19 cellular contexts compared by ENCODE assay signal in the genomic region with DNA sequence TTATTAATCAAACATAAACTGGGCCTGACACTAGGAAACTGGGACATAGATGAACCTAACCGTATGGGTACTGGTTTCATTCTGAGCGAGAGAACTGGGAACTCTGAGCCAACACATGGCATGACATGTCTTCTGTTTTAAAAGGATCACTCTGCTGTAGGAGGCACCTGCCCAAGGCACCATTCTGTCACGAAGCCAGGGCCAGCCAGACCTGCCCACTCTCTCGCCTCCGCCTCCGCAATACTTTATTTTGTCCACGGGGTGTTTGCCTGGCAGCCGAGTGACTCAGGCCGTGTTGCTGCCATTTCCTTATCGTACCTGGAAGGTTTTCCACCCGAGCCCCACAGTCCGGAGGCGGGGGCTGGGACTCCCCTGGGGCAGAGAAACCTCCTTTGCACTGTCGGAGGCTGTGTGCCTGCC.
DNase-seq lines count a peak whose midpoint lies in the region; ATAC-seq and TF ChIP-seq lines count a peak whose summit lies in the region.
"Had no signal": no experiment of that assay in that cellular context is flagged by ENCODE, and none has a peak within 500 bp of the region (broad histone marks: within the 10 kb centered on the region; RNA-seq: fewer than 3 reads in every experiment).

No MANE protein-coding gene starts in this region.

- H3K36me3 Mint-ChIP-seq in mesothelial cell of epicardium, result peaks cover 18% of the 10 kb centered on the region
- peaks cover 5% of the 10 kb centered on the region for H3K36me3 Mint-ChIP-seq in glutamatergic neuron (ENCODE audit: unreplicated experiment)
- H3K36me3 Mint-ChIP-seq: activated naive CD4-positive, alpha-beta T cell treated with anti-CD3 and anti-CD28 coated beads, Interleukin-2, amount 50 U/mL, for 24 hours; CD4-positive, alpha-beta memory T cell; memory B cell; natural killer cell treated with Interleukin-12 subunit alpha and Interleukin-12 subunit beta and Interleukin-15 and Interleukin-18, amount 100 ng/mL, for 72 hours had no signal

- H3K4me3 Mint-ChIP-seq in stimulated activated naive CD8-positive, alpha-beta T cell treated with anti-CD3 and anti-CD28 coated beads, Interleukin-15, amount 100 ng/mL, for 72 hours, result no peak overlapping the region
- H3K4me3 Mint-ChIP-seq in mesothelial cell of epicardium (no peak overlapping the region), glutamatergic neuron (ENCODE audit: unreplicated experiment) (no peak overlapping the region)
- H3K4me3 Mint-ChIP-seq: activated naive CD4-positive, alpha-beta T cell treated with anti-CD3 and anti-CD28 coated beads, Interleukin-2, amount 50 U/mL, for 24 hours; CD4-positive, alpha-beta memory T cell; memory B cell; natural killer cell treated with Interleukin-12 subunit alpha and Interleukin-12 subunit beta and Interleukin-15 and Interleukin-18, amount 100 ng/mL, for 72 hours had no signal

- no peaks in the 10 kb centered on the region for H3K27me3 ChIP-seq in breast epithelium
- H3K27me3 ChIP-seq: brain microvascular endothelial cell had no signal

- no peaks in the 10 kb centered on the region for H3K9me3 ChIP-seq in breast epithelium

- no peak for TF ChIP-seq POLR2A in breast epithelium (IDR thresholded peaks at IDR 0.05)

- ATAC-seq in stimulated activated naive CD8-positive, alpha-beta T cell treated with anti-CD3 and anti-CD28 coated beads, Interleukin-15, Interleukin-2, amounts not matched to agents 100 U/mL and 50 U/mL, for 24 hours, result peak; percentile 46
- ATAC-seq in stimulated activated naive CD8-positive, alpha-beta T cell treated with anti-CD3 and anti-CD28 coated beads, Interleukin-15, amount 100 ng/mL, for 72 hours, result no peak
- ATAC-seq: natural killer cell treated with Interleukin-12 subunit alpha and Interleukin-12 subunit beta and Interleukin-15 and Interleukin-18, amount 100 ng/mL, for 72 hours had no signal

- H3K9me3 Mint-ChIP-seq in stimulated activated naive CD8-positive, alpha-beta T cell treated with anti-CD3 and anti-CD28 coated beads, Interleukin-15, amount 100 ng/mL, for 72 hours, result no peaks in the 10 kb centered on the region
- H3K9me3 Mint-ChIP-seq in mesothelial cell of epicardium (peaks cover 6% of the 10 kb centered on the region), glutamatergic neuron (ENCODE audit: unreplicated experiment) (no peaks in the 10 kb centered on the region)
- H3K9me3 Mint-ChIP-seq: activated naive CD4-positive, alpha-beta T cell treated with anti-CD3 and anti-CD28 coated beads, Interleukin-2, amount 50 U/mL, for 24 hours; memory B cell; natural killer cell treated with Interleukin-12 subunit alpha and Interleukin-12 subunit beta and Interleukin-15 and Interleukin-18, amount 100 ng/mL, for 72 hours had no signal

- no peak for DNase-seq in stimulated activated naive CD8-positive, alpha-beta T cell treated with anti-CD3 and anti-CD28 coated beads, Interleukin-15, Interleukin-2, amounts not matched to agents 100 U/mL and 50 U/mL, for 24 hours
- DNase-seq in stimulated activated naive CD8-positive, alpha-beta T cell treated with anti-CD3 and anti-CD28 coated beads, Interleukin-15, amount 100 ng/mL, for 72 hours, result no peak
- DNase-seq in breast epithelium (ENCODE audit: low spot score in 2 of 2) (peak; percentile 67 to 73), mesothelial cell of epicardium (ENCODE audit: low spot score in 2 of 2, unreplicated experiment in 2 of 2) (no peak), glutamatergic neuron (no peak), NCI-H1694 treated with DMSO at 0.1 percent for 48 hours (lab: John Stamatoyannopoulos, UW) (no peak), NCI-H1105 treated with DMSO at 0.1 percent for 48 hours (lab: John Stamatoyannopoulos, UW) (no peak), foreskin melanocyte (no peak)
- DNase-seq: activated CD4-positive, alpha-beta T cell treated with anti-CD3 and anti-CD28 coated beads, Interleukin-2, amount 50 U/mL, for 1 hour; activated T-cell treated with anti-CD3 and anti-CD28 coated beads, Interleukin-2, amount 50 U/mL, for 1 hour; brain microvascular endothelial cell; CD4-positive, alpha-beta memory T cell; EL; heart right ventricle; NCI-H2081 treated with DMSO at 0.1 percent for 48 hours; SW 1271 had no signal

- peaks cover 8% of the 10 kb centered on the region for H3K27me3 Mint-ChIP-seq in stimulated activated naive CD8-positive, alpha-beta T cell treated with anti-CD3 and anti-CD28 coated beads, Interleukin-15, amount 100 ng/mL, for 72 hours
- H3K27me3 Mint-ChIP-seq in mesothelial cell of epicardium (ENCODE audit: low read depth), result peaks cover 2% of the 10 kb centered on the region
- H3K27me3 Mint-ChIP-seq in glutamatergic neuron (ENCODE audit: unreplicated experiment), result peaks cover 5% of the 10 kb centered on the region

- H3K4me3 ChIP-seq in breast epithelium, result peak overlapping the region in 2 of 3 donors; percentile 21 to 35
- H3K4me3 ChIP-seq: heart right ventricle had no signal

- H3K36me3 ChIP-seq in breast epithelium, result no peaks in the 10 kb centered on the region
- H3K36me3 ChIP-seq: brain microvascular endothelial cell, heart right ventricle had no signal

- H3K27ac Mint-ChIP-seq in stimulated activated naive CD8-positive, alpha-beta T cell treated with anti-CD3 and anti-CD28 coated beads, Interleukin-15, amount 100 ng/mL, for 72 hours, result peak overlapping the region in 1 of 2 donors; percentile 13
- H3K27ac Mint-ChIP-seq in mesothelial cell of epicardium (peak overlapping the region; percentile 40), glutamatergic neuron (ENCODE audit: unreplicated experiment) (no peak overlapping the region)
- H3K27ac Mint-ChIP-seq: activated naive CD4-positive, alpha-beta T cell treated with anti-CD3 and anti-CD28 coated beads, Interleukin-2, amount 50 U/mL, for 24 hours; CD4-positive, alpha-beta memory T cell; memory B cell; natural killer cell treated with Interleukin-12 subunit alpha and Interleukin-12 subunit beta and Interleukin-15 and Interleukin-18, amount 100 ng/mL, for 72 hours had no signal

- H3K4me1 Mint-ChIP-seq in stimulated activated naive CD8-positive, alpha-beta T cell treated with anti-CD3 and anti-CD28 coated beads, Interleukin-15, amount 100 ng/mL, for 72 hours, result no peaks in the 10 kb centered on the region
- H3K4me1 Mint-ChIP-seq in mesothelial cell of epicardium (peaks cover 32% of the 10 kb centered on the region), glutamatergic neuron (ENCODE audit: low read depth, unreplicated experiment) (peaks cover 18% of the 10 kb centered on the region)
- H3K4me1 Mint-ChIP-seq: activated naive CD4-positive, alpha-beta T cell treated with anti-CD3 and anti-CD28 coated beads, Interleukin-2, amount 50 U/mL, for 24 hours; CD4-positive, alpha-beta memory T cell; memory B cell had no signal

- intact Hi-C loops in breast epithelium (cut with DNase I; ENCODE audit: low total_unique reads), result no loop called here

- H3K27ac ChIP-seq in breast epithelium, result peak overlapping the region; percentile 78 to 80
- H3K27ac ChIP-seq: brain microvascular endothelial cell, heart right ventricle had no signal

- H3K4me1 ChIP-seq in breast epithelium, result no peaks in the 10 kb centered on the region
- H3K4me1 ChIP-seq: heart right ventricle had no signal

- TF ChIP-seq CTCF in breast epithelium (IDR thresholded peaks at IDR 0.05), result no peak
- TF ChIP-seq CTCF in mesothelial cell of epicardium (IDR thresholded peaks at IDR 0.05; ENCODE audit: unreplicated experiment), result no peak
- no peak for TF ChIP-seq CTCF in glutamatergic neuron (IDR thresholded peaks at IDR 0.05; ENCODE audit: partially characterized antibody, unreplicated experiment)

Comparison
In these comparisons a context has a peak if more than half of its experiments do, and no peak if none do; other contexts are left out.
1. DNase-seq: peak in breast epithelium (2 of 2); none in stimulated activated naive CD8-positive, alpha-beta T cell treated with anti-CD3 and anti-CD28 coated beads, Interleukin-15, Interleukin-2, amounts not matched to agents 100 U/mL and 50 U/mL, for 24 hours (single experiment), stimulated activated naive CD8-positive, alpha-beta T cell treated with anti-CD3 and anti-CD28 coated beads, Interleukin-15, amount 100 ng/mL, for 72 hours (0 of 2), mesothelial cell of epicardium (0 of 2), glutamatergic neuron (single experiment), NCI-H1694 treated with DMSO at 0.1 percent for 48 hours (single experiment), NCI-H1105 treated with DMSO at 0.1 percent for 48 hours (single experiment) and foreskin melanocyte (single experiment).